20 cellular contexts compared by ENCODE assay signal in genomic region chr9:75333624-75334023, GRCh38.
DNase-seq lines count a peak whose midpoint lies in the region; ATAC-seq, FAIRE-seq and TF ChIP-seq lines count a peak whose summit lies in the region.
"Had no signal": no experiment of that assay in that cellular context is flagged by ENCODE, and none has a peak within 500 bp of the region (broad histone marks: within the 10 kb centered on the region; RNA-seq: fewer than 3 reads in every experiment).

No MANE protein-coding gene starts in this region.

- H2AFZ ChIP-seq in HepG2 (ENCODE audit: low read length) (no peak overlapping the region), neural cell (ENCODE audit: low read depth, low read length) (no peak overlapping the region)

- no TSS peak for BruUV-seq in HepG2 (replicated peaks; lab: Mats Ljungman, UMichigan)

- DNase-seq in HepG2 (ENCODE audit: low spot score), result no peak
- no peak for DNase-seq in right lobe of liver
- no peak for DNase-seq in dorsolateral prefrontal cortex
- no peak for DNase-seq in HuH-7 (ENCODE audit: low spot score)
- DNase-seq in SHP77 (lab: John Stamatoyannopoulos, UW), result no peak
- DNase-seq: activated CD4-positive, alpha-beta T cell treated with anti-CD3 and anti-CD28 coated beads, Interleukin-2, amount 50 U/mL, for 4 hours; activated naive CD4-positive, alpha-beta T cell; activated T-cell treated with anti-CD3 and anti-CD28 coated beads for 4 hours; aorta; EL; IMR-90; MV-4-11; naive thymus-derived CD4-positive, alpha-beta T cell; NCI-H69 had no signal

- no peak overlapping the region for H3K27ac ChIP-seq in HepG2 (ENCODE audit: extremely low read length, insufficient read depth, low read length)
- H3K27ac ChIP-seq in right lobe of liver, result no peak overlapping the region
- H3K27ac ChIP-seq in dorsolateral prefrontal cortex, result no peak overlapping the region
- no peak overlapping the region for H3K27ac ChIP-seq in neural cell (ENCODE audit: low read length)
- H3K27ac ChIP-seq: epithelial cell of prostate had no signal

- H3K79me2 ChIP-seq in HepG2 (ENCODE audit: insufficient read depth, low read length) (no peaks in the 10 kb centered on the region), neural cell (replicated peaks; ENCODE audit: insufficient read depth, low read length) (no peaks in the 10 kb centered on the region)

- no peaks in the 10 kb centered on the region for H3K4me1 ChIP-seq in HepG2 (ENCODE audit: insufficient read depth, low read length)
- H3K4me1 ChIP-seq in right lobe of liver, result no peaks in the 10 kb centered on the region

- CTCF ChIA-PET in HepG2 (lab: Yijun Ruan, JAX; ENCODE audit: low intra/inter-chr PET ratio, low total read pairs), result no interaction called here

- intact Hi-C loops in HepG2 (cut with micrococcal nuclease; ENCODE audit: unreplicated experiment), result no loop called here
- intact Hi-C loops in right lobe of liver (cut with DNase I), result no loop called here
- intact Hi-C loops in dorsolateral prefrontal cortex (cut with DNase I), result no loop called here

- TF ChIP-seq POLR2A in HepG2 (IDR thresholded peaks at IDR 0.05; ENCODE audit: insufficient read depth in 1 of 2, low read depth in 2 of 2, low read length in 2 of 2) (no peak), right lobe of liver (IDR thresholded peaks at IDR 0.05) (no peak)

- no peaks in the 10 kb centered on the region for H3K9me3 ChIP-seq in HepG2 (ENCODE audit: low read length)
- no peaks in the 10 kb centered on the region for H3K9me3 ChIP-seq in right lobe of liver
- no peaks in the 10 kb centered on the region for H3K9me3 ChIP-seq in neural cell (ENCODE audit: low read length)

- in situ Hi-C loops in HepG2 (cut with HindIII; ENCODE audit: extremely low pct_ligation_motif_present, low pct_unique_long_range_greater_than_20kb), result no loop called here

- H3K4me2 ChIP-seq in HepG2 (ENCODE audit: low read depth, low read length) (no peak overlapping the region), neural cell (ENCODE audit: low read length) (no peak overlapping the region)

- TF ChIP-seq EP300 in HepG2 (IDR thresholded peaks at IDR 0.05; ENCODE audit: low read depth in 2 of 2, low read length in 2 of 2), result no peak
- no peak for TF ChIP-seq EP300 in HepG2 (CRISPR knock-in tag; IDR thresholded peaks at IDR 0.05; ENCODE audit: borderline replicate concordance)
- TF ChIP-seq EP300 in neural cell (conservative IDR thresholded peaks at IDR 0.05; ENCODE audit: poor library complexity, severe bottlenecking), result no peak

- ATAC-seq in HepG2, result no peak
- ATAC-seq in right lobe of liver, result no peak
- no peak for ATAC-seq in HG03039 (IDR thresholded peaks at IDR 0.05; ENCODE audit: unreplicated experiment)
- no peak for ATAC-seq in GM21717 (IDR thresholded peaks at IDR 0.05; ENCODE audit: unreplicated experiment)
- ATAC-seq: naive thymus-derived CD4-positive, alpha-beta T cell had no signal

- H3K9me2 ChIP-seq in neural cell (ENCODE audit: insufficient read depth, low read length), result no peaks in the 10 kb centered on the region

- 2% methylated on average over 2 of the region's 2 CpGs for WGBS in HepG2 (ENCODE audit: low lambda C conversion rate)
- 51% methylated on average over 2 of the region's 2 CpGs for WGBS in right lobe of liver (ENCODE audit: insufficient coverage, low coverage, low lambda C conversion rate, missing lambda C conversion rate)

- H3K36me3 ChIP-seq in HepG2 (replicated peaks in 1 of 2; ENCODE audit: control insufficient read depth in 1 of 2, insufficient read depth in 2 of 2, low read length in 2 of 2), result no peaks in the 10 kb centered on the region
- H3K36me3 ChIP-seq in right lobe of liver, result no peaks in the 10 kb centered on the region
- no peaks in the 10 kb centered on the region for H3K36me3 ChIP-seq in neural cell (ENCODE audit: insufficient read depth, low read length)

- H3K27me3 ChIP-seq in HepG2 (ENCODE audit: control insufficient read depth in 1 of 2, insufficient read depth in 2 of 2, low read length in 2 of 2) (no peaks in the 10 kb centered on the region), right lobe of liver (no peaks in the 10 kb centered on the region), dorsolateral prefrontal cortex (peaks cover 0 to 5% (median 0%) of the 10 kb centered on the region in 45 donors), neural cell (ENCODE audit: insufficient read depth, low read depth, low read length) (no peaks in the 10 kb centered on the region)

- TF ChIP-seq RAD21 in HepG2 (CRISPR knock-in tag; IDR thresholded peaks at IDR 0.05) (no peak), neural cell (conservative IDR thresholded peaks at IDR 0.05) (peak; percentile 46)

- H4K20me1 ChIP-seq in HepG2 (ENCODE audit: insufficient read depth, low read length), result no peaks in the 10 kb centered on the region
- H4K20me1 ChIP-seq in neural cell (ENCODE audit: insufficient read depth), result no peaks in the 10 kb centered on the region

- H3K4me3 ChIP-seq in HepG2 (replicated peaks in 1 of 3; ENCODE audit: insufficient read depth in 1 of 3, low read depth in 2 of 3, low read length in 3 of 3), result no peak overlapping the region
- H3K4me3 ChIP-seq in right lobe of liver, result no peak overlapping the region
- no peak overlapping the region for H3K4me3 ChIP-seq in dorsolateral prefrontal cortex
- H3K4me3 ChIP-seq in neural cell (ENCODE audit: low read length), result no peak overlapping the region

- FAIRE-seq in HepG2 (lab: Jason Lieb, UNC), result no peak
- FAIRE-seq: colon, RCC 7860 had no signal

- no peaks in the 10 kb centered on the region for H3F3A ChIP-seq in neural cell (ENCODE audit: insufficient read depth, low read length, poor library complexity, severe bottlenecking)

- H3K9ac ChIP-seq in HepG2 (ENCODE audit: insufficient read depth, low read depth, low read length), result no peak overlapping the region
- H3K9ac ChIP-seq in neural cell (ENCODE audit: low read length), result no peak overlapping the region

- TF ChIP-seq CTCF in HepG2 (CRISPR knock-in tag; IDR thresholded peaks at IDR 0.05), result 0 out of 2 replicates have a peak, but pooled peaks have one; percentile 4
- TF ChIP-seq CTCF in right lobe of liver (IDR thresholded peaks at IDR 0.05), result peak in 1 of 4 donors; percentile 10
- TF ChIP-seq CTCF in dorsolateral prefrontal cortex (IDR thresholded peaks at IDR 0.05 in 54 of 56, conservative IDR thresholded peaks at IDR 0.05 in 2 of 56; ENCODE audit: low read depth in 1 of 56, partially characterized antibody in 56 of 56), result peak in 44 of 56 donors; percentile 7 to 52 (median 34)
- peak; percentile 39 for TF ChIP-seq CTCF in neural cell (IDR thresholded peaks at IDR 0.05; ENCODE audit: poor library complexity, severe bottlenecking)

- POLR2A ChIA-PET in HepG2 (lab: Yijun Ruan, JAX), result no interaction called here

TF ChIP-seq in HepG2, 621 proteins besides CTCF, POLR2A, EP300 and RAD21 (continues in another document):
- peak; percentile 11; the same call in 1 of the 2 replicates for TF ChIP-seq STAG1 (CRISPR knock-in tag; IDR thresholded peaks at IDR 0.05)

TF ChIP-seq in neural cell, 6 proteins besides CTCF, POLR2A, EP300 and RAD21:
- no peak for TF ChIP-seq SMC3 (conservative IDR thresholded peaks at IDR 0.05; ENCODE audit: poor library complexity)
- no peak for TF ChIP-seq POLR2AphosphoS5 (IDR thresholded peaks at IDR 0.05)
- TF ChIP-seq, protein P1, sequence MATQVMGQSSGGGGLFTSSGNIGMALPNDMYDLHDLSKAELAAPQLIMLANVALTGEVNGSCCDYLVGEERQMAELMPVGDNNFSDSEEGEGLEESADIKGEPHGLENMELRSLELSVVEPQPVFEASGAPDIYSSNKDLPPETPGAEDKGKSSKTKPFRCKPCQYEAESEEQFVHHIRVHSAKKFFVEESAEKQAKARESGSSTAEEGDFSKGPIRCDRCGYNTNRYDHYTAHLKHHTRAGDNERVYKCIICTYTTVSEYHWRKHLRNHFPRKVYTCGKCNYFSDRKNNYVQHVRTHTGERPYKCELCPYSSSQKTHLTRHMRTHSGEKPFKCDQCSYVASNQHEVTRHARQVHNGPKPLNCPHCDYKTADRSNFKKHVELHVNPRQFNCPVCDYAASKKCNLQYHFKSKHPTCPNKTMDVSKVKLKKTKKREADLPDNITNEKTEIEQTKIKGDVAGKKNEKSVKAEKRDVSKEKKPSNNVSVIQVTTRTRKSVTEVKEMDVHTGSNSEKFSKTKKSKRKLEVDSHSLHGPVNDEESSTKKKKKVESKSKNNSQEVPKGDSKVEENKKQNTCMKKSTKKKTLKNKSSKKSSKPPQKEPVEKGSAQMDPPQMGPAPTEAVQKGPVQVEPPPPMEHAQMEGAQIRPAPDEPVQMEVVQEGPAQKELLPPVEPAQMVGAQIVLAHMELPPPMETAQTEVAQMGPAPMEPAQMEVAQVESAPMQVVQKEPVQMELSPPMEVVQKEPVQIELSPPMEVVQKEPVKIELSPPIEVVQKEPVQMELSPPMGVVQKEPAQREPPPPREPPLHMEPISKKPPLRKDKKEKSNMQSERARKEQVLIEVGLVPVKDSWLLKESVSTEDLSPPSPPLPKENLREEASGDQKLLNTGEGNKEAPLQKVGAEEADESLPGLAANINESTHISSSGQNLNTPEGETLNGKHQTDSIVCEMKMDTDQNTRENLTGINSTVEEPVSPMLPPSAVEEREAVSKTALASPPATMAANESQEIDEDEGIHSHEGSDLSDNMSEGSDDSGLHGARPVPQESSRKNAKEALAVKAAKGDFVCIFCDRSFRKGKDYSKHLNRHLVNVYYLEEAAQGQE (IDR thresholded peaks at IDR 0.05; ENCODE audit: borderline replicate concordance), result no peak
- no peak for TF ChIP-seq MXI1 (conservative IDR thresholded peaks at IDR 0.05; ENCODE audit: poor library complexity, severe bottlenecking)
- TF ChIP-seq TAF1 (IDR thresholded peaks at IDR 0.05; ENCODE audit: low read depth), result no peak
- no peak for TF ChIP-seq EZH2 (IDR thresholded peaks at IDR 0.05; ENCODE audit: borderline replicate concordance, insufficient read depth, low read length, poor library complexity, severe bottlenecking)
